In genomic region chr10:4981722-4982471, GRCh38 we compare ENCODE assay signal across 8 cellular contexts. TPM values are rescaled to one million over a fixed set of nuclear protein-coding genes. Genes with fewer than 3 reads are reported as not detected.
DNase-seq lines count a peak whose midpoint lies in the region; ATAC-seq and TF ChIP-seq lines count a peak whose summit lies in the region.

No MANE protein-coding gene starts in this region.

- TF ChIP-seq CTCF in foreskin keratinocyte (conservative IDR thresholded peaks at IDR 0.05), result peak; percentile 60

- ATAC-seq in foreskin keratinocyte, result peak; percentile 31

- DNase-seq in NCI-H1417 (lab: John Stamatoyannopoulos, UW), result peak in 2 of 3 experiments; percentile 1 to 14
- no peak for DNase-seq in NCI-H1417 treated with DMSO at 0.1 percent for 48 hours (lab: John Stamatoyannopoulos, UW)
- DNase-seq in RPMI7951 (ENCODE audit: low read depth), result peak; percentile 35
- peak; percentile 12 to 39 for DNase-seq in foreskin keratinocyte
- DNase-seq in renal cortical epithelial cell (ENCODE audit: low read depth), result peak; percentile 88
- no peak for DNase-seq in T1000 (lab: John Stamatoyannopoulos, UW)
- no peak for DNase-seq in NCI-H2029 (lab: John Stamatoyannopoulos, UW)
- DNase-seq in NOMO-1 treated with DMSO at 0.1 percent for 48 hours (lab: John Stamatoyannopoulos, UW; ENCODE audit: unreplicated experiment), result no peak

- H3K27me3 ChIP-seq in foreskin keratinocyte, result no peaks in the 10 kb centered on the region

- no peaks in the 10 kb centered on the region for H3K4me1 ChIP-seq in foreskin keratinocyte

- no peak overlapping the region for H3K27ac ChIP-seq in foreskin keratinocyte

RNA-seq across cellular contexts. Expression of gene AKR1C1, which starts 18.7 kb away (rescaled TPM):
- total RNA-seq in RPMI7951 (2014; rRNA removed; shearing (Covaris generic)), result 14.2 and 20.2 TPM in 2 replicates
- total RNA-seq in foreskin keratinocyte (7.6 and 10.6 TPM in 2 replicates), renal cortical epithelial cell (5.5 and 6.6 TPM in 2 replicates)
- polyA plus RNA-seq in foreskin keratinocyte, result 9.0 and 10.2 TPM in 2 replicates

RNA-seq across cellular contexts. Expression of gene AKR1C2, which starts 21.8 kb away (rescaled TPM):
- total RNA-seq in RPMI7951 (2014; rRNA removed; shearing (Covaris generic)), result 17.9 and 24.8 TPM in 2 replicates
- total RNA-seq in foreskin keratinocyte (6.8 and 8.6 TPM in 2 replicates), renal cortical epithelial cell (1.9 and 6.5 TPM in 2 replicates)
- polyA plus RNA-seq in foreskin keratinocyte, result 9.0 and 10.0 TPM in 2 replicates

Comparison
In these comparisons a context has a peak if more than half of its experiments do, and no peak if none do; other contexts are left out.
1. DNase-seq: peak in NCI-H1417 (2 of 3), RPMI7951 (single experiment), foreskin keratinocyte (2 of 2) and renal cortical epithelial cell (single experiment); none in NCI-H1417 treated with DMSO at 0.1 percent for 48 hours (single experiment), T1000 (single experiment), NCI-H2029 (single experiment) and NOMO-1 treated with DMSO at 0.1 percent for 48 hours (single experiment).